10 cellular contexts compared by ENCODE assay signal in genomic region chr3:168116279-168116678, GRCh38. TPM values are rescaled to one million over a fixed set of nuclear protein-coding genes. Genes with fewer than 3 reads are reported as not detected.
DNase-seq lines count a peak whose midpoint lies in the region; ATAC-seq and TF ChIP-seq lines count a peak whose summit lies in the region.
"Had no signal": no experiment of that assay in that cellular context is flagged by ENCODE, and none has a peak within 500 bp of the region (broad histone marks: within the 10 kb centered on the region; RNA-seq: fewer than 3 reads in every experiment).

No MANE protein-coding gene starts in this region.

- no peaks in the 10 kb centered on the region for H3K27me3 Mint-ChIP-seq in CD8-positive, alpha-beta memory T cell
- no peaks in the 10 kb centered on the region for H3K27me3 Mint-ChIP-seq in neural progenitor cell (ENCODE audit: insufficient read depth, low read depth)

- CTCF ChIA-PET in CD8-positive, alpha-beta memory T cell (lab: Charles Lee), result no interaction called here

- TF ChIP-seq CTCF in fibroblast of mammary gland (conservative IDR thresholded peaks at IDR 0.05; ENCODE audit: control insufficient read depth, insufficient read depth, low read depth, low read length) (no peak), neural progenitor cell (IDR thresholded peaks at IDR 0.05) (no peak)

- peak overlapping the region; percentile 91 for H2AFZ ChIP-seq in neural progenitor cell (replicated peaks)

- no peaks in the 10 kb centered on the region for H3K27me3 ChIP-seq in CD8-positive, alpha-beta memory T cell (ENCODE audit: insufficient read depth, low read length, poor library complexity, severe bottlenecking)
- H3K27me3 ChIP-seq in neural progenitor cell, result no peaks in the 10 kb centered on the region

- no peaks in the 10 kb centered on the region for H3K4me1 Mint-ChIP-seq in CD8-positive, alpha-beta memory T cell
- H3K4me1 Mint-ChIP-seq in neural progenitor cell, result no peaks in the 10 kb centered on the region

- H3K4me3 ChIP-seq in CD8-positive, alpha-beta memory T cell (ENCODE audit: low read length), result no peak overlapping the region
- H3K4me3 ChIP-seq in fibroblast of mammary gland (ENCODE audit: control insufficient read depth, low read depth, low read length) (no peak overlapping the region), neural progenitor cell (no peak overlapping the region)

- H3K9me3 Mint-ChIP-seq in CD8-positive, alpha-beta memory T cell, result no peaks in the 10 kb centered on the region
- no peaks in the 10 kb centered on the region for H3K9me3 Mint-ChIP-seq in neural progenitor cell
- H3K9me3 Mint-ChIP-seq: natural killer cell treated with Interleukin-12 subunit alpha and Interleukin-12 subunit beta and Interleukin-15 and Interleukin-18, amount 100 ng/mL, for 72 hours had no signal

- no peaks in the 10 kb centered on the region for H3K79me2 ChIP-seq in neural progenitor cell (ENCODE audit: low read depth)

- no peak for ATAC-seq in GM21723 (IDR thresholded peaks at IDR 0.05; ENCODE audit: unreplicated experiment)
- ATAC-seq: natural killer cell treated with Interleukin-12 subunit alpha and Interleukin-12 subunit beta and Interleukin-15 and Interleukin-18, amount 100 ng/mL, for 72 hours had no signal

- peak overlapping the region; percentile 13 for H3K27ac ChIP-seq in CD8-positive, alpha-beta memory T cell (ENCODE audit: low read depth, low read length)
- H3K27ac ChIP-seq in neural progenitor cell, result no peak overlapping the region

- no peaks in the 10 kb centered on the region for H4K20me1 ChIP-seq in neural progenitor cell (ENCODE audit: low read depth)

- POLR2A ChIA-PET in CD8-positive, alpha-beta memory T cell (lab: Charles Lee), result no interaction called here

- no peaks in the 10 kb centered on the region for H3F3A ChIP-seq in neural progenitor cell (ENCODE audit: low read depth)

- no peaks in the 10 kb centered on the region for H3K36me3 ChIP-seq in CD8-positive, alpha-beta memory T cell (ENCODE audit: insufficient read depth, low read length)
- no peaks in the 10 kb centered on the region for H3K36me3 ChIP-seq in neural progenitor cell

- no peak overlapping the region for H3K9ac ChIP-seq in neural progenitor cell

- no peaks in the 10 kb centered on the region for H3K9me3 ChIP-seq in CD8-positive, alpha-beta memory T cell (ENCODE audit: low read length)
- no peaks in the 10 kb centered on the region for H3K9me3 ChIP-seq in neural progenitor cell (ENCODE audit: low read depth)

- no peak for DNase-seq in CD8-positive, alpha-beta memory T cell
- DNase-seq in SK-MEL-5 (ENCODE audit: low read depth, low spot score), result peak; percentile 49
- peak; percentile 59 for DNase-seq in fibroblast of mammary gland (ENCODE audit: low read depth)
- DNase-seq in neural progenitor cell (ENCODE audit: low spot score), result no peak
- no peak for DNase-seq in hepatic stellate cell (ENCODE audit: low spot score)
- DNase-seq in cerebellar cortex (ENCODE audit: low spot score), result no peak
- no peak for DNase-seq in LoVo (ENCODE audit: low spot score)
- DNase-seq: NCI-H226 had no signal

- no peak overlapping the region for H3K27ac Mint-ChIP-seq in CD8-positive, alpha-beta memory T cell
- no peak overlapping the region for H3K27ac Mint-ChIP-seq in neural progenitor cell
- H3K27ac Mint-ChIP-seq: natural killer cell treated with Interleukin-12 subunit alpha and Interleukin-12 subunit beta and Interleukin-15 and Interleukin-18, amount 100 ng/mL, for 72 hours had no signal

- no peak overlapping the region for H3K4me3 Mint-ChIP-seq in CD8-positive, alpha-beta memory T cell
- no peak overlapping the region for H3K4me3 Mint-ChIP-seq in neural progenitor cell
- H3K4me3 Mint-ChIP-seq: natural killer cell treated with Interleukin-12 subunit alpha and Interleukin-12 subunit beta and Interleukin-15 and Interleukin-18, amount 100 ng/mL, for 72 hours had no signal

- in situ Hi-C loops in SK-MEL-5 (cut with HindIII; ENCODE audit: low pct_unique_long_range_greater_than_20kb, low sequenced_read_pairs), result no loop called here

- H3K4me1 ChIP-seq in CD8-positive, alpha-beta memory T cell (ENCODE audit: insufficient read depth, low read length), result no peaks in the 10 kb centered on the region
- peaks cover 8% of the 10 kb centered on the region for H3K4me1 ChIP-seq in neural progenitor cell

- no peak overlapping the region for H3K4me2 ChIP-seq in neural progenitor cell

- no peaks in the 10 kb centered on the region for H3K36me3 Mint-ChIP-seq in CD8-positive, alpha-beta memory T cell
- H3K36me3 Mint-ChIP-seq in neural progenitor cell, result no peaks in the 10 kb centered on the region
- H3K36me3 Mint-ChIP-seq: natural killer cell treated with Interleukin-12 subunit alpha and Interleukin-12 subunit beta and Interleukin-15 and Interleukin-18, amount 100 ng/mL, for 72 hours had no signal

RNA-seq across cellular contexts. Expression of gene GOLIM4, which starts 20.6 kb away (rescaled TPM):
- total RNA-seq in CD8-positive, alpha-beta memory T cell, result 1 to 10 TPM; 7.2 to 7.3 TPM
- 1.3 TPM for polyA plus RNA-seq in CD8-positive, alpha-beta memory T cell
- 17.5 and 24.4 TPM in 2 replicates for total RNA-seq in SK-MEL-5 (2014; rRNA removed; shearing (Covaris generic))
- 10.0 and 12.6 TPM in 2 replicates for polyA plus RNA-seq in SK-MEL-5 (2015; cell fraction: cytosol; rRNA removed)
- polyA plus RNA-seq in SK-MEL-5 (2015; cell fraction: nucleus; rRNA removed), result 7.7 and 9.5 TPM in 2 replicates
- total RNA-seq in neural progenitor cell (ENCODE audit: low replicate concordance), result 22.9 and 23.0 TPM in 2 replicates

Comparison
In these comparisons a context has a peak if more than half of its experiments do, and no peak if none do; other contexts are left out.
1. DNase-seq: peak in SK-MEL-5 (single experiment) and fibroblast of mammary gland (single experiment); none in CD8-positive, alpha-beta memory T cell (0 of 5), neural progenitor cell (single experiment), hepatic stellate cell (single experiment), cerebellar cortex (single experiment) and LoVo (single experiment).